18 cellular contexts compared by ENCODE assay signal in genomic region chr16:23465179-23465578, GRCh38.
"Had no signal": no experiment of that assay in that cellular context is flagged by ENCODE, and none has a peak within 500 bp of the region (broad histone marks: within the 10 kb centered on the region; RNA-seq: fewer than 3 reads in every experiment).

No MANE protein-coding gene starts in this region.

- H3K27me3 Mint-ChIP-seq: naive thymus-derived CD8-positive, alpha-beta T cell had no signal

- DNase-seq: cortex of kidney; dorsolateral prefrontal cortex; effector CD8-positive, alpha-beta T cell; heart left ventricle; hippocampal formation; left colon; left ventricle myocardium superior; naive thymus-derived CD8-positive, alpha-beta T cell; posterior cingulate gyrus; small intestine; stimulated activated CD4-positive, alpha-beta T cell treated with anti-CD3 and anti-CD28 coated beads, Interleukin-4, amount 100 ng/mL, for 24 hours; stimulated activated naive CD4-positive, alpha-beta T cell; stomach; trophoblast cell had no signal

- H3K4me1 Mint-ChIP-seq: neural crest cell had no signal

- H3K4me3 Mint-ChIP-seq: naive thymus-derived CD8-positive, alpha-beta T cell; neural crest cell had no signal

- H3K9me3 Mint-ChIP-seq: naive thymus-derived CD8-positive, alpha-beta T cell; neural crest cell had no signal

- H3K9me3 ChIP-seq: heart left ventricle, stomach, thoracic aorta had no signal

- ATAC-seq: esophagus mucosa; heart left ventricle; left colon; left ventricle myocardium superior; naive thymus-derived CD8-positive, alpha-beta T cell had no signal

- H3K27ac ChIP-seq: thoracic aorta had no signal

- H3K27me3 ChIP-seq: heart left ventricle, stomach had no signal

- H3K4me3 ChIP-seq: dorsolateral prefrontal cortex, heart left ventricle, lung, stomach, thoracic aorta had no signal
